Comparison of ENCODE assay signal across 8 cellular contexts in the genomic region with DNA sequence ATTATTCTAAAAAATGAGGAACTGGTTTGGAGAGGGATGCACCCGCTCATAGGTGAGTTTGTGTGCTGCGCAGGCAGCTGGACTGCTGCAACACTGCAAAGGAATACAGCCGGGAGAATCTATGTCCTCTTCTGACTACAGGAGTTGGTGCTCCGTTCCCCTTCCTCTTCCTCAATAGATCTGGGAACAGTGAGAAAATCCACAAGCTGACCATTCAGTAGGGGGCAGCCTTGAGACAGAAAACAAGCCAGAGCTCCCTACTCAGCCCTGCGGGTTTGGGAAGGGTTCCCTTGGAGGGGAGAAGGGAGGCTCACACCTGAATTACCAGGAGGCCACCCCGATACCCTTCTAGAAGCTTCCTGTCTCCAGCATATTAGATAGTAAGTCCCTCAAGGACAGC.
DNase-seq lines count a peak whose midpoint lies in the region; TF ChIP-seq lines count a peak whose summit lies in the region.

No MANE protein-coding gene starts in this region.

- no peaks in the 10 kb centered on the region for H3K4me1 ChIP-seq in colonic mucosa

- H3K36me3 ChIP-seq in colonic mucosa = no peaks in the 10 kb centered on the region

- no peaks in the 10 kb centered on the region for H3K9me3 Mint-ChIP-seq in nephron progenitor cell

- TF ChIP-seq CTCF in colonic mucosa (IDR thresholded peaks at IDR 0.05) = no peak
- TF ChIP-seq CTCF in nephron progenitor cell (IDR thresholded peaks at IDR 0.05) = peak; percentile 40

- intact Hi-C loops in colonic mucosa (cut with DNase I) = no loop called here

- H3K27ac Mint-ChIP-seq in nephron progenitor cell = no peak overlapping the region

- no peaks in the 10 kb centered on the region for H3K36me3 Mint-ChIP-seq in nephron progenitor cell (ENCODE audit: low read depth)

- H3K27ac ChIP-seq in colonic mucosa = no peak overlapping the region

- no peak overlapping the region for H3K4me3 ChIP-seq in colonic mucosa

- no peaks in the 10 kb centered on the region for H3K27me3 ChIP-seq in colonic mucosa

- in situ Hi-C loops in KBM-7 (cut with MboI; ENCODE audit: low pct_unique_long_range_greater_than_20kb, low sequenced_read_pairs) = no loop called here

- H3K4me1 Mint-ChIP-seq in nephron progenitor cell = peaks cover 15% of the 10 kb centered on the region

- no peaks in the 10 kb centered on the region for H3K27me3 Mint-ChIP-seq in nephron progenitor cell (ENCODE audit: low read depth, poor library complexity)

- no peaks in the 10 kb centered on the region for H3K9me3 ChIP-seq in colonic mucosa

- H3K4me3 Mint-ChIP-seq in nephron progenitor cell = no peak overlapping the region

- DNase-seq in DMS53 (lab: John Stamatoyannopoulos, UW) (peak; percentile 29), DMS53 treated with DMSO at 0.1 percent for 48 hours (lab: John Stamatoyannopoulos, UW; ENCODE audit: unreplicated experiment) (no peak), KBM-7 (peak; percentile 46), colonic mucosa (peak; percentile 22), nephron progenitor cell (peak; percentile 27), NCI-H446 treated with DMSO at 0.1 percent for 48 hours (lab: John Stamatoyannopoulos, UW) (no peak), SK-N-DZ (ENCODE audit: low spot score) (no peak)
- no peak for DNase-seq in activated effector memory CD4-positive, alpha-beta T cell treated with anti-CD3 and anti-CD28 coated beads, Interleukin-2, amount 50 U/mL, for 16 hours

- no peak overlapping the region for H3K9ac ChIP-seq in colonic mucosa (ENCODE audit: low read depth in 2 of 2, low read length in 2 of 2)

Comparison
In these comparisons a context has a peak if more than half of its experiments do, and no peak if none do; other contexts are left out.
1. DNase-seq: peak in DMS53 (single experiment), KBM-7 (single experiment), colonic mucosa (single experiment) and nephron progenitor cell (single experiment); none in DMS53 treated with DMSO at 0.1 percent for 48 hours (single experiment), activated effector memory CD4-positive, alpha-beta T cell treated with anti-CD3 and anti-CD28 coated beads, Interleukin-2, amount 50 U/mL, for 16 hours (single experiment), NCI-H446 treated with DMSO at 0.1 percent for 48 hours (single experiment) and SK-N-DZ (single experiment).